ENCODE assay signal across 1 cellular context in genomic region chr1:22796642-22797041, GRCh38.
TF ChIP-seq lines count a peak whose summit lies in the region.

No MANE protein-coding gene starts in this region.

TF ChIP-seq in H1, 55 proteins besides CTCF, POLR2A, EP300 and RAD21 (continued from another document):
- no peak for TF ChIP-seq CHD7 (IDR thresholded peaks at IDR 0.05; ENCODE audit: insufficient replicate concordance, low read length)
